Comparison of ENCODE assay signal across 16 cellular contexts in genomic region chr1:63326106-63326472, GRCh38. TPM values are rescaled to one million over a fixed set of nuclear protein-coding genes. Genes with fewer than 3 reads are reported as not detected.
DNase-seq lines count a peak whose midpoint lies in the region; ATAC-seq and TF ChIP-seq lines count a peak whose summit lies in the region.
"Had no signal": no experiment of that assay in that cellular context is flagged by ENCODE, and none has a peak within 500 bp of the region (broad histone marks: within the 10 kb centered on the region; RNA-seq: fewer than 3 reads in every experiment).

No MANE protein-coding gene starts in this region.

- H3F3A ChIP-seq in PC-3 (ENCODE audit: low read length, unreplicated experiment), result no peaks in the 10 kb centered on the region

- no peak for TF ChIP-seq POLR2A in heart left ventricle (IDR thresholded peaks at IDR 0.05)

- H3K9me3 ChIP-seq in right cardiac atrium (ENCODE audit: control insufficient read depth, low read length), result no peaks in the 10 kb centered on the region
- no peaks in the 10 kb centered on the region for H3K9me3 ChIP-seq in heart left ventricle
- no peaks in the 10 kb centered on the region for H3K9me3 ChIP-seq in PC-3 (ENCODE audit: low read length)
- no peaks in the 10 kb centered on the region for H3K9me3 ChIP-seq in iPS-18a (ENCODE audit: control insufficient read depth, low read depth, low read length)
- H3K9me3 ChIP-seq in mucosa of descending colon, result no peaks in the 10 kb centered on the region
- H3K9me3 ChIP-seq: BE2C had no signal

- no peak for DNase-seq in right cardiac atrium
- DNase-seq in heart left ventricle, result no peak
- DNase-seq in PC-3, result no peak
- no peak for DNase-seq in mucosa of descending colon
- DNase-seq in stimulated activated CD4-positive, alpha-beta T cell treated with anti-CD3 and anti-CD28 coated beads, Interleukin-2, amount 100 ng/mL, for 48 hours, result no peak
- no peak for DNase-seq in central memory CD4-positive, alpha-beta T cell
- DNase-seq: BE2C, DND-41, dorsolateral prefrontal cortex, kidney glomerular epithelial cell, SIG-M5 had no signal

- H3K27ac ChIP-seq in right cardiac atrium (ENCODE audit: low read length) (no peak overlapping the region), heart left ventricle (no peak overlapping the region), PC-3 (ENCODE audit: low read length) (no peak overlapping the region), iPS-18a (ENCODE audit: low read length) (no peak overlapping the region), urinary bladder (ENCODE audit: low read depth) (no peak overlapping the region)
- H3K27ac ChIP-seq: dorsolateral prefrontal cortex, HL-60 had no signal

- H3K4me1 ChIP-seq in right cardiac atrium (ENCODE audit: control insufficient read depth, insufficient read depth, low read length), result no peaks in the 10 kb centered on the region
- peaks cover 0 to 50% (median 12%) of the 10 kb centered on the region in 12 donors for H3K4me1 ChIP-seq in heart left ventricle
- no peaks in the 10 kb centered on the region for H3K4me1 ChIP-seq in PC-3 (ENCODE audit: insufficient read depth, low read length)
- peaks cover 41% of the 10 kb centered on the region for H3K4me1 ChIP-seq in iPS-18a (ENCODE audit: control insufficient read depth, low read depth, low read length)
- H3K4me1 ChIP-seq in urinary bladder (ENCODE audit: insufficient read depth), result peaks cover 5% of the 10 kb centered on the region
- peaks cover 39% of the 10 kb centered on the region for H3K4me1 ChIP-seq in mucosa of descending colon (ENCODE audit: low read depth)
- H3K4me1 ChIP-seq: BE2C had no signal

- H3K9ac ChIP-seq in PC-3 (ENCODE audit: low read length) (no peak overlapping the region), iPS-18a (ENCODE audit: low read length) (no peak overlapping the region)

- ATAC-seq in right cardiac atrium, result no peak
- no peak for ATAC-seq in heart left ventricle
- no peak for ATAC-seq in PC-3
- no peak for ATAC-seq in mucosa of descending colon

- CTCF ChIA-PET in PC-3 (lab: Charles Lee), result no interaction called here

- POLR2A ChIA-PET in PC-3 (lab: Charles Lee; ENCODE audit: unreplicated experiment), result no interaction called here

- TF ChIP-seq CTCF in heart left ventricle (IDR thresholded peaks at IDR 0.05) (no peak), PC-3 (conservative IDR thresholded peaks at IDR 0.05; ENCODE audit: low read depth, low read length) (no peak), mucosa of descending colon (IDR thresholded peaks at IDR 0.05) (no peak)

- no peaks in the 10 kb centered on the region for H3K27me3 ChIP-seq in right cardiac atrium (ENCODE audit: control insufficient read depth, insufficient read depth)
- peaks cover 69 to 100% (median 98%) of the 10 kb centered on the region in 9 donors for H3K27me3 ChIP-seq in heart left ventricle
- H3K27me3 ChIP-seq in PC-3 (ENCODE audit: low read length), result no peaks in the 10 kb centered on the region
- H3K27me3 ChIP-seq in iPS-18a (ENCODE audit: control insufficient read depth, insufficient read depth, low read length), result peaks cover 95% of the 10 kb centered on the region

- no peaks in the 10 kb centered on the region for H3K36me3 ChIP-seq in heart left ventricle
- H3K36me3 ChIP-seq in PC-3 (ENCODE audit: low read depth, low read length), result no peaks in the 10 kb centered on the region
- no peaks in the 10 kb centered on the region for H3K36me3 ChIP-seq in iPS-18a (ENCODE audit: control insufficient read depth, low read depth, low read length)
- no peaks in the 10 kb centered on the region for H3K36me3 ChIP-seq in urinary bladder (ENCODE audit: insufficient read depth)
- no peaks in the 10 kb centered on the region for H3K36me3 ChIP-seq in mucosa of descending colon (ENCODE audit: low read depth)
- H3K36me3 ChIP-seq: BE2C had no signal

- H3K4me3 ChIP-seq in right cardiac atrium (ENCODE audit: low read length), result peak overlapping the region; percentile 5
- H3K4me3 ChIP-seq in heart left ventricle, result no peak overlapping the region
- no peak overlapping the region for H3K4me3 ChIP-seq in PC-3 (ENCODE audit: low read length)
- H3K4me3 ChIP-seq in iPS-18a (ENCODE audit: low read length), result peak overlapping the region; percentile 82
- H3K4me3 ChIP-seq in urinary bladder (ENCODE audit: low read depth, low read length), result peak overlapping the region; percentile 11
- H3K4me3 ChIP-seq in mucosa of descending colon, result no peak overlapping the region
- H3K4me3 ChIP-seq: dorsolateral prefrontal cortex had no signal

- peak overlapping the region; percentile 90 for H2AFZ ChIP-seq in PC-3 (ENCODE audit: low read length)

- peak overlapping the region; percentile 82; the same call in 1 of the 2 replicates for H3K4me2 ChIP-seq in PC-3 (ENCODE audit: low read length)

- no TSS peak for BruUV-seq in PC-3 (replicated peaks; lab: Mats Ljungman, UMichigan)

- intact Hi-C loops in right cardiac atrium (cut with DNase I) (no loop called here), heart left ventricle (cut with DNase I) (loop anchor here in 1 of 10 donors (5.0 kb wide), 1 partner anchor 116 kb away; no protein-coding TSS in a partner anchor), PC-3 (cut with micrococcal nuclease) (loop anchor here (2.0 kb wide), 3 partner anchors 41 to 209 kb away; partner anchors contain the start of gene ALG6), mucosa of descending colon (cut with DNase I, micrococcal nuclease) (no loop called here)

- H4K20me1 ChIP-seq in PC-3 (ENCODE audit: low read length), result no peaks in the 10 kb centered on the region

- 8% methylated on average over 20 of the region's 20 CpGs for WGBS in right cardiac atrium
- WGBS in heart left ventricle, 4 donors, result 6 to 9% (median 8%) methylated on average over 19 to 20 of the region's 20 CpGs
- WGBS in urinary bladder, result 9% methylated on average over 20 of the region's 20 CpGs

- no peaks in the 10 kb centered on the region for H3K79me2 ChIP-seq in PC-3 (ENCODE audit: low read length)

- no peaks in the 10 kb centered on the region for H3K9me2 ChIP-seq in PC-3 (replicated peaks; ENCODE audit: low read length)

RNA-seq across cellular contexts. Expression of gene FOXD3, which starts 3.7 kb away (rescaled TPM):
- total RNA-seq in right cardiac atrium (1 to 10 TPM in 1 of 4 donors, under 1 TPM in 3; 0.38 to 1.6 (median 0.75) TPM), heart left ventricle (under 1 TPM in 8 of 9 donors, not detected in 1; 0.12 to 0.81 (median 0.34) TPM), PC-3 (2014; rRNA removed) (0.17 TPM in 1 of 2 replicates, not detected in the other), urinary bladder (2.9 TPM), mucosa of descending colon (1 to 10 TPM in 1 of 3 donors, under 1 TPM in 2; 0.14 to 5.0 (median 0.55) TPM)
- polyA plus RNA-seq in right cardiac atrium (1.0 TPM), heart left ventricle (under 1 TPM; 0.03 to 0.19 TPM), urinary bladder (1.1 TPM)
- total RNA-seq: fibroblast of villous mesenchyme, renal cortical epithelial cell had no signal

RNA-seq across cellular contexts. Expression of gene ALG6, which starts 41.3 kb away (rescaled TPM):
- total RNA-seq in right cardiac atrium (1 to 10 TPM; 5.0 to 6.2 (median 5.6) TPM), heart left ventricle (1 to 10 TPM; 3.0 to 7.4 (median 3.9) TPM), PC-3 (2014; rRNA removed) (16.0 and 17.3 TPM in 2 replicates), urinary bladder (40.4 TPM), mucosa of descending colon (10 to 100 TPM in 2 of 3 donors, 1 to 10 TPM in 1; 9.2 to 14.5 (median 13.7) TPM)
- polyA plus RNA-seq in right cardiac atrium (5.4 TPM), heart left ventricle (1 to 10 TPM; 6.0 to 7.6 TPM), urinary bladder (6.9 TPM)

Comparison
In these comparisons a context has a peak if more than half of its experiments do, and no peak if none do; other contexts are left out.
1. H3K4me3 ChIP-seq: peak in right cardiac atrium (single experiment), iPS-18a (single experiment) and urinary bladder (single experiment); none in heart left ventricle (0 of 12), PC-3 (single experiment) and mucosa of descending colon (single experiment).